17 cellular contexts compared by ENCODE assay signal in the genomic region with DNA sequence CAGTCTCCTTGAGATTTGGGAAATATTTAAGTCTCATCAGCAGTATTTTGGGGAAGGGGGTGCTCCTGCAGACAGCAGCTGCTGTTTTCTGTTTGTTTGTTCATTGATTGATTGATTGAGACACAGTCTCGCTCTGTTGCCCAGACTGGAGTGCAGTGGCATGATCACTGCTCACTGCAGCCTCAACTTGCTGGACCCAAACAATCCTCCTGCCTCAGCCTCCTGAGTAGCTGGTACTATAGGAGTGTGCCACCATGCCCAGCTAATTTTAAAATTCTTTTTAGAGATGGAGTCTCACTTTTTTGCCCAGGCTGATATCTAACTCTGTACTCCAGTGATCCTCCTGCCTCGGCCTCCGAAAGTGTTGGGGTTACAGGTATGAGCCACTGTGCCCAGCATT.
DNase-seq lines count a peak whose midpoint lies in the region; ATAC-seq, FAIRE-seq and TF ChIP-seq lines count a peak whose summit lies in the region.
"Had no signal": no experiment of that assay in that cellular context is flagged by ENCODE, and none has a peak within 500 bp of the region (broad histone marks: within the 10 kb centered on the region; RNA-seq: fewer than 3 reads in every experiment).

No MANE protein-coding gene starts in this region.

- no peaks in the 10 kb centered on the region for H3K27me3 ChIP-seq in DND-41 (ENCODE audit: insufficient read depth, low read length, poor library complexity)
- H3K27me3 ChIP-seq in Loucy (ENCODE audit: insufficient read depth, low read length, poor library complexity, severe bottlenecking), result no peaks in the 10 kb centered on the region

- H3K27ac Mint-ChIP-seq in T-helper 2 cell treated with Interferon-gamma antibody and Interleukin-4, amounts not matched to agents 5 μg/mL and 100 μg/mL, for 36 hours, result peak overlapping the region; percentile 41
- H3K27ac Mint-ChIP-seq: CD8-positive, alpha-beta T cell had no signal

- H2AFZ ChIP-seq in DND-41 (ENCODE audit: low read depth, low read length), result no peak overlapping the region
- H2AFZ ChIP-seq in Loucy (ENCODE audit: low read length), result no peak overlapping the region

- peaks cover 3% of the 10 kb centered on the region; the same call in 1 of the 2 replicates for H3F3A ChIP-seq in Loucy (ENCODE audit: low read depth)

- H3K4me3 ChIP-seq in DND-41 (ENCODE audit: low read depth in 1 of 2, low read length in 2 of 2) (peak overlapping the region in 1 of 2 experiments; percentile 28; a peak in 2 of 4 replicates), Loucy (ENCODE audit: low read length, poor library complexity, severe bottlenecking) (no peak overlapping the region)

- peaks cover 14% of the 10 kb centered on the region for H3K36me3 Mint-ChIP-seq in T-helper 2 cell treated with Interferon-gamma antibody and Interleukin-4, amounts not matched to agents 5 μg/mL and 100 μg/mL, for 36 hours (ENCODE audit: low read depth)
- H3K36me3 Mint-ChIP-seq: CD8-positive, alpha-beta T cell had no signal

- no peaks in the 10 kb centered on the region for H3K9me3 Mint-ChIP-seq in T-helper 2 cell treated with Interferon-gamma antibody and Interleukin-4, amounts not matched to agents 5 μg/mL and 100 μg/mL, for 36 hours
- H3K9me3 Mint-ChIP-seq: HFFc6 had no signal

- H3K4me2 ChIP-seq in DND-41 (ENCODE audit: insufficient read depth, low read length) (peak overlapping the region; percentile 61), Loucy (ENCODE audit: low read depth, low read length, poor library complexity, severe bottlenecking) (peak overlapping the region; percentile 54)

- H3K27ac ChIP-seq in DND-41 (ENCODE audit: low read length), result peak overlapping the region; percentile 97
- H3K27ac ChIP-seq: C4-2B had no signal

- no peak for DNase-seq in T-helper 2 cell treated with Interferon-gamma antibody and Interleukin-4, amounts not matched to agents 5 μg/mL and 100 μg/mL, for 36 hours (ENCODE audit: low spot score)
- no peak for DNase-seq in T-helper 2 cell
- DNase-seq in DND-41, result no peak
- no peak for DNase-seq in urothelium cell line (ENCODE audit: low spot score)
- no peak for DNase-seq in midbrain (lab: John Stamatoyannopoulos, UW)
- DNase-seq: 8988T; CD8-positive, alpha-beta T cell; COR-L47; GF-D8; HCEC 1CT; HFFc6; KBM-7 had no signal

- H3K9me3 ChIP-seq in DND-41 (ENCODE audit: insufficient read depth, low read length, severe bottlenecking) (no peaks in the 10 kb centered on the region), Loucy (ENCODE audit: insufficient read depth, low read depth, low read length) (no peaks in the 10 kb centered on the region)

- H4K20me1 ChIP-seq in DND-41 (ENCODE audit: insufficient read depth, low read length) (peaks cover 57% of the 10 kb centered on the region), Loucy (ENCODE audit: insufficient read depth, low read length, poor library complexity, severe bottlenecking) (peaks cover 78% of the 10 kb centered on the region)

- peak overlapping the region; percentile 10 for H3K4me3 Mint-ChIP-seq in T-helper 2 cell treated with Interferon-gamma antibody and Interleukin-4, amounts not matched to agents 5 μg/mL and 100 μg/mL, for 36 hours
- H3K4me3 Mint-ChIP-seq: CD8-positive, alpha-beta T cell; HFFc6 had no signal

- peaks cover 65% of the 10 kb centered on the region for H3K4me1 Mint-ChIP-seq in T-helper 2 cell treated with Interferon-gamma antibody and Interleukin-4, amounts not matched to agents 5 μg/mL and 100 μg/mL, for 36 hours (ENCODE audit: low read depth)

- H3K9ac ChIP-seq in DND-41 (ENCODE audit: low read depth, low read length) (peak overlapping the region; percentile 41), Loucy (ENCODE audit: low read depth, low read length, poor library complexity, severe bottlenecking) (peak overlapping the region; percentile 27)

- H3K36me3 ChIP-seq in DND-41 (ENCODE audit: insufficient read depth, low read length) (peaks cover 22% of the 10 kb centered on the region), Loucy (ENCODE audit: insufficient read depth, low read length) (peaks cover 13% of the 10 kb centered on the region; the same call in 1 of the 2 replicates)

- H3K79me2 ChIP-seq in DND-41 (ENCODE audit: insufficient read depth, low read length) (peaks cover 97% of the 10 kb centered on the region), Loucy (ENCODE audit: insufficient read depth, low read length) (peaks cover 100% of the 10 kb centered on the region)

- no peak for FAIRE-seq in urothelium cell line (lab: Jason Lieb, UNC)
- FAIRE-seq: H1, HTR-8/SVneo had no signal

- H3K9me2 ChIP-seq in Loucy (replicated peaks; ENCODE audit: low read depth, low read length), result no peaks in the 10 kb centered on the region

- no peaks in the 10 kb centered on the region for H3K27me3 Mint-ChIP-seq in T-helper 2 cell treated with Interferon-gamma antibody and Interleukin-4, amounts not matched to agents 5 μg/mL and 100 μg/mL, for 36 hours (ENCODE audit: low read depth)

- H3K4me1 ChIP-seq in DND-41 (ENCODE audit: insufficient read depth, low read length) (peaks cover 100% of the 10 kb centered on the region), Loucy (ENCODE audit: insufficient read depth, low read length, poor library complexity, severe bottlenecking) (peaks cover 85% of the 10 kb centered on the region)

- TF ChIP-seq CTCF in DND-41 (IDR thresholded peaks at IDR 0.05; ENCODE audit: borderline replicate concordance, extremely low read depth, low read length, poor library complexity, severe bottlenecking), result no peak
- no peak for TF ChIP-seq CTCF in Loucy (conservative IDR thresholded peaks at IDR 0.05; ENCODE audit: low read length)

- ATAC-seq in DND-41 (ENCODE audit: insufficient read depth, low read depth) (peak; percentile 0; the same call in 1 of the 3 replicates), GM18520 (IDR thresholded peaks at IDR 0.05; ENCODE audit: unreplicated experiment) (no peak)
- ATAC-seq: CD8-positive, alpha-beta T cell had no signal
